In genomic region chr4:76779740-76780459, GRCh38 we compare ENCODE assay signal across 13 cellular contexts.
DNase-seq lines count a peak whose midpoint lies in the region; ATAC-seq, FAIRE-seq and TF ChIP-seq lines count a peak whose summit lies in the region.
"Had no signal": no experiment of that assay in that cellular context is flagged by ENCODE, and none has a peak within 500 bp of the region (broad histone marks: within the 10 kb centered on the region; RNA-seq: fewer than 3 reads in every experiment).

No MANE protein-coding gene starts in this region.

- TF ChIP-seq RAD21 in GM12878 (IDR thresholded peaks at IDR 0.05; ENCODE audit: insufficient read depth, low read depth, low read length), result no peak

- peak overlapping the region; percentile 63 for H2AK5ac ChIP-seq in mesenchymal stem cell (ENCODE audit: low read length, severe bottlenecking)

- no peak overlapping the region for H4K91ac ChIP-seq in mesenchymal stem cell (ENCODE audit: low read length)

- H2BK120ac ChIP-seq in mesenchymal stem cell (ENCODE audit: low read depth, low read length), result peak overlapping the region; percentile 82

- DNase-seq in Caco-2 (no peak), HT1080 (ENCODE audit: low read depth) (peak; percentile 27), GM12878 (ENCODE audit: low read depth, low spot score) (no peak), mesenchymal stem cell (no peak)
- DNase-seq in stimulated activated naive B cell treated with anti-CD40 and anti-IgM and Interleukin-4, amounts not matched to agents 10 μg/mL and 1 μg/mL and 100 μg/mL, for 72 hours, result no peak
- DNase-seq: activated CD4-positive, CD25-positive, alpha-beta regulatory T cell; foreskin melanocyte; NCI-H524; stimulated activated naive CD4-positive, alpha-beta T cell treated with Interleukin-2 at 50 U/mL for 16 hours had no signal

- H4K20me1 ChIP-seq in GM12878 (ENCODE audit: control insufficient read depth, insufficient read depth), result no peaks in the 10 kb centered on the region

- no peak overlapping the region for H2BK5ac ChIP-seq in mesenchymal stem cell (ENCODE audit: low read depth, low read length, poor library complexity, severe bottlenecking)

- intact Hi-C loops in Caco-2 (cut with micrococcal nuclease; ENCODE audit: unreplicated experiment) (loop anchor here (5.0 kb wide), 2 partner anchors 77 to 117 kb away; partner anchors contain the start of gene SOWAHB), GM12878 (cut with micrococcal nuclease; ENCODE audit: unreplicated experiment) (loop anchor here (10.0 kb wide), 1 partner anchor 165 kb away; the partner anchor contains the start of gene SEPTIN11)

- peak overlapping the region; percentile 22 for H3K27ac Mint-ChIP-seq in Caco-2 (ENCODE audit: unreplicated experiment)
- H3K27ac Mint-ChIP-seq in stimulated activated naive B cell treated with anti-CD40 and anti-IgM and Interleukin-4, amounts not matched to agents 10 μg/mL and 1 μg/mL and 100 μg/mL, for 72 hours, result no peak overlapping the region

- H3K27me3 ChIP-seq in Caco-2 (replicated peaks; ENCODE audit: control insufficient read depth, insufficient read depth, low read length), result no peaks in the 10 kb centered on the region
- H3K27me3 ChIP-seq in GM12878 (replicated peaks in 1 of 2; ENCODE audit: control insufficient read depth in 2 of 2, insufficient read depth in 2 of 2, low read length in 1 of 2), result no peaks in the 10 kb centered on the region; a peak in 1 of 4 replicates
- no peaks in the 10 kb centered on the region for H3K27me3 ChIP-seq in mesenchymal stem cell (ENCODE audit: control insufficient read depth in 1 of 2, insufficient read depth in 1 of 2, low read length in 2 of 2)

- H3K36me3 Mint-ChIP-seq in Caco-2 (ENCODE audit: insufficient read depth, unreplicated experiment), result peaks cover 22% of the 10 kb centered on the region
- H3K36me3 Mint-ChIP-seq in stimulated activated naive B cell treated with anti-CD40 and anti-IgM and Interleukin-4, amounts not matched to agents 10 μg/mL and 1 μg/mL and 100 μg/mL, for 72 hours, result no peaks in the 10 kb centered on the region

- H2BK15ac ChIP-seq in mesenchymal stem cell (ENCODE audit: low read depth, poor library complexity, severe bottlenecking), result no peak overlapping the region

- H3K79me2 ChIP-seq in GM12878 (ENCODE audit: control insufficient read depth, insufficient read depth, low read length), result no peaks in the 10 kb centered on the region

- H3K4ac ChIP-seq in mesenchymal stem cell (ENCODE audit: low read depth in 1 of 2, low read length in 2 of 2), result peak overlapping the region in 1 of 2 experiments; percentile 82

- no peak for ATAC-seq in GM12878
- ATAC-seq in stimulated activated naive B cell treated with anti-CD40 and anti-IgM and Interleukin-4, amounts not matched to agents 10 μg/mL and 1 μg/mL and 100 μg/mL, for 72 hours (replicated peaks), result no peak
- no peak for ATAC-seq in HG03571 (IDR thresholded peaks at IDR 0.05; ENCODE audit: unreplicated experiment)
- ATAC-seq in GM18511 (IDR thresholded peaks at IDR 0.05; ENCODE audit: unreplicated experiment), result no peak
- no peak for ATAC-seq in GM19467 (IDR thresholded peaks at IDR 0.05; ENCODE audit: unreplicated experiment)

- H3K14ac ChIP-seq in mesenchymal stem cell (ENCODE audit: low read length in 2 of 2), result peak overlapping the region in 1 of 2 experiments; percentile 89

- H3K9me3 Mint-ChIP-seq in Caco-2 (ENCODE audit: unreplicated experiment), result no peaks in the 10 kb centered on the region
- H3K9me3 Mint-ChIP-seq in stimulated activated naive B cell treated with anti-CD40 and anti-IgM and Interleukin-4, amounts not matched to agents 10 μg/mL and 1 μg/mL and 100 μg/mL, for 72 hours, result no peaks in the 10 kb centered on the region

- peaks cover 6% of the 10 kb centered on the region for H3K79me1 ChIP-seq in mesenchymal stem cell (replicated peaks; ENCODE audit: low read length, poor library complexity, severe bottlenecking)

- RAD21 ChIA-PET in GM12878 (lab: Charles Lee; ENCODE audit: unreplicated experiment), result no interaction called here

- H3K27ac ChIP-seq in GM12878 (ENCODE audit: control insufficient read depth, insufficient read depth) (no peak overlapping the region), mesenchymal stem cell (ENCODE audit: low read length, poor library complexity, severe bottlenecking) (peak overlapping the region; percentile 50)

- no TSS peak for BruUV-seq in Caco-2 (replicated peaks; lab: Mats Ljungman, UMichigan)
- BruUV-seq in GM12878 (replicated peaks; lab: Mats Ljungman, UMichigan), result no TSS peak

- no peaks in the 10 kb centered on the region for H3K27me3 Mint-ChIP-seq in Caco-2 (ENCODE audit: insufficient read depth, unreplicated experiment)
- H3K27me3 Mint-ChIP-seq in stimulated activated naive B cell treated with anti-CD40 and anti-IgM and Interleukin-4, amounts not matched to agents 10 μg/mL and 1 μg/mL and 100 μg/mL, for 72 hours, result no peaks in the 10 kb centered on the region

- in situ Hi-C loops in GM12878 (cut with MboI), result no loop called here

- TF ChIP-seq CTCF in Caco-2 (IDR thresholded peaks at IDR 0.05; ENCODE audit: insufficient read depth in 1 of 2, low read depth in 1 of 2, low read length in 1 of 2, severe bottlenecking in 1 of 2, unreplicated experiment in 1 of 2) (no peak), GM12878 (IDR thresholded peaks at IDR 0.05 in 2 of 3, conservative IDR thresholded peaks at IDR 0.05 in 1 of 3; ENCODE audit: control insufficient read depth in 2 of 3, extremely low read depth in 1 of 3, insufficient read depth in 1 of 3, low read depth in 3 of 3, low read length in 3 of 3) (no peak)

- POLR2A ChIA-PET in Caco-2 (lab: Charles Lee), result no interaction called here
- POLR2A ChIA-PET in GM12878 (lab: Charles Lee), result interaction anchor here (0.5 kb wide), 1 partner anchor 53 kb away, joined by 4 read pairs; no protein-coding TSS in a partner anchor

- H3K36me3 ChIP-seq in Caco-2 (ENCODE audit: control insufficient read depth, insufficient read depth, low read length), result no peaks in the 10 kb centered on the region
- H3K36me3 ChIP-seq in GM12878 (ENCODE audit: control insufficient read depth in 2 of 2, insufficient read depth in 2 of 2, low read length in 1 of 2), result no peaks in the 10 kb centered on the region
- peaks cover 3 to 8% of the 10 kb centered on the region in 2 experiments for H3K36me3 ChIP-seq in mesenchymal stem cell (ENCODE audit: control insufficient read depth in 1 of 2, insufficient read depth in 2 of 2, low read depth in 1 of 2, low read length in 2 of 2)

- CTCF ChIA-PET in Caco-2 (lab: Charles Lee) (no interaction called here), GM12878 (lab: Yijun Ruan, JAX) (no interaction called here)

- H3K4me1 ChIP-seq in Caco-2, result peaks cover 22% of the 10 kb centered on the region
- H3K4me1 ChIP-seq in GM12878 (ENCODE audit: control insufficient read depth, insufficient read depth, low read length), result peaks cover 16% of the 10 kb centered on the region
- H3K4me1 ChIP-seq in mesenchymal stem cell (ENCODE audit: control insufficient read depth, insufficient read depth, low read depth, low read length), result peaks cover 12% of the 10 kb centered on the region

- H2AFZ ChIP-seq in GM12878 (ENCODE audit: control insufficient read depth, low read depth, low read length), result no peak overlapping the region; the same call in 1 of the 2 replicates
- no peak overlapping the region for H2AFZ ChIP-seq in mesenchymal stem cell (ENCODE audit: low read depth, low read length)

- no peak overlapping the region for H3K23ac ChIP-seq in mesenchymal stem cell (ENCODE audit: low read length in 2 of 2)

- H3K9me3 ChIP-seq in Caco-2 (no peaks in the 10 kb centered on the region), GM12878 (replicated peaks; ENCODE audit: control insufficient read depth, insufficient read depth, low read length) (no peaks in the 10 kb centered on the region; the same call in 2 of the 3 replicates), mesenchymal stem cell (ENCODE audit: control insufficient read depth, low read length) (peaks cover 7% of the 10 kb centered on the region)

- no peak for TF ChIP-seq EP300 in GM12878 (IDR thresholded peaks at IDR 0.05; ENCODE audit: borderline replicate concordance in 1 of 2, control insufficient read depth in 1 of 2, low read depth in 2 of 2, low read length in 2 of 2)

- SMC1A ChIA-PET in GM12878 (lab: Charles Lee; ENCODE audit: uncharacterized antibody, unreplicated experiment), result no interaction called here

- peak overlapping the region; percentile 92 to 100 for H2BK12ac ChIP-seq in mesenchymal stem cell (ENCODE audit: low read length in 2 of 2)

- H4K8ac ChIP-seq in mesenchymal stem cell (ENCODE audit: low read length), result no peak overlapping the region

- H3K4me3 ChIP-seq in Caco-2 (ENCODE audit: low read depth, low read length) (no peak overlapping the region), GM12878 (no peak overlapping the region), mesenchymal stem cell (ENCODE audit: insufficient read depth in 1 of 2, low read depth in 1 of 2, low read length in 2 of 2) (no peak overlapping the region)
- H3K4me3 ChIP-seq: lung had no signal

- no peak for TF ChIP-seq POLR2A in GM12878 (IDR thresholded peaks at IDR 0.05; ENCODE audit: low read depth, low read length)

- peaks cover 13% of the 10 kb centered on the region for H3K4me1 Mint-ChIP-seq in Caco-2 (ENCODE audit: low read depth, unreplicated experiment)
- H3K4me1 Mint-ChIP-seq in stimulated activated naive B cell treated with anti-CD40 and anti-IgM and Interleukin-4, amounts not matched to agents 10 μg/mL and 1 μg/mL and 100 μg/mL, for 72 hours, result no peaks in the 10 kb centered on the region

- no peak overlapping the region for H3K4me2 ChIP-seq in GM12878 (ENCODE audit: control insufficient read depth, insufficient read depth)
- no peak overlapping the region for H3K4me2 ChIP-seq in mesenchymal stem cell (ENCODE audit: low read length, poor library complexity, severe bottlenecking)

- 94% methylated on average over 9 of the region's 9 CpGs for WGBS in GM12878 (ENCODE audit: insufficient coverage, insufficient replicate concordance, low lambda C conversion rate, missing lambda C conversion rate)
- 73% methylated on average over 8 of the region's 9 CpGs for WGBS in mesenchymal stem cell

- no peak overlapping the region for H3K4me3 Mint-ChIP-seq in Caco-2 (ENCODE audit: unreplicated experiment)
- H3K4me3 Mint-ChIP-seq in stimulated activated naive B cell treated with anti-CD40 and anti-IgM and Interleukin-4, amounts not matched to agents 10 μg/mL and 1 μg/mL and 100 μg/mL, for 72 hours, result no peak overlapping the region

- H3K18ac ChIP-seq in mesenchymal stem cell (ENCODE audit: low read depth in 1 of 2, low read length in 2 of 2), result peak overlapping the region; percentile 37 to 82

- no peak for FAIRE-seq in GM12878 (lab: Jason Lieb, UNC)

- H3K9ac ChIP-seq in GM12878 (ENCODE audit: control insufficient read depth, insufficient read depth, low read length) (no peak overlapping the region), mesenchymal stem cell (ENCODE audit: low read length) (no peak overlapping the region)

TF ChIP-seq in GM12878, 131 proteins besides CTCF, POLR2A, EP300 and RAD21:
- TF ChIP-seq RUNX3 (IDR thresholded peaks at IDR 0.05; ENCODE audit: low read length) (peak; percentile 10; the same call in 1 of the 2 replicates), SP1 (IDR thresholded peaks at IDR 0.05; ENCODE audit: low read depth, low read length) (no peak)
